Comparison of ENCODE assay signal across 23 cellular contexts in the genomic region with DNA sequence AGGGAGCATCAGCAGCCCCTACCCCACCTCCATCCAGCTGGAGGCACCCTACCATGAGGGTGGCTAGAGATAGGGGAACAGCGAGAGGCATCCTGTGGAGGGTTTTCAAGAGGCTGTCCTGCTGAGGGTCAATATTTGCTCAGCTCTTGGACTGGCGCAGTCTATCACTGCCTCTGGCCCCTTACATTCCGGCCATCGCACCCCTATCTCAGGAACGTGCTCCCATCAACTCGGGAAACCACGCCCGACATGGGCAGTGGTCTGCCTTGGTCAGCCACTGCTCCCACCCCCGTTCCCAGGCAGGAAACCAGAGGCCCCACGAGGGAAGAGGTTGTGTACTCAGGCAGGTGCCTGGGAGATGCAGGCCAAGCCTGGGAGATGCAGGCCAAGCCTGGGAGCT.
"Had no signal": no experiment of that assay in that cellular context is flagged by ENCODE, and none has a peak within 500 bp of the region (broad histone marks: within the 10 kb centered on the region; RNA-seq: fewer than 3 reads in every experiment).

No MANE protein-coding gene starts in this region.

- H3K9me3 Mint-ChIP-seq: activated CD4-positive, alpha-beta memory T cell treated with anti-CD3 and anti-CD28 coated beads for 36 hours; activated naive CD4-positive, alpha-beta T cell treated with anti-CD3 and anti-CD28 coated beads, Interleukin-2, amount 10 ng/mL, durations not matched to agents 7 days and 5 days; nephron had no signal

- H3K4me1 ChIP-seq: esophagus squamous epithelium, gastrocnemius medialis, left ventricle myocardium inferior, psoas muscle, right atrium auricular region had no signal

- H3K27me3 ChIP-seq: colonic mucosa, gastrocnemius medialis, pancreas, right atrium auricular region, upper lobe of left lung had no signal

- ATAC-seq: gastrocnemius medialis; pancreas; psoas muscle; stimulated activated naive CD8-positive, alpha-beta T cell treated with anti-CD3 and anti-CD28 coated beads, Interleukin-15, Interleukin-2, amounts not matched to agents 100 U/mL and 50 U/mL, for 24 hours had no signal

- H3K36me3 ChIP-seq: colonic mucosa, esophagus squamous epithelium, gastrocnemius medialis, left ventricle myocardium inferior, pancreas, right atrium auricular region, upper lobe of left lung had no signal

- H3K27ac ChIP-seq: colonic mucosa, esophagus squamous epithelium, gastrocnemius medialis, left ventricle myocardium inferior, pancreas, psoas muscle, right atrium auricular region had no signal

- H3K27ac Mint-ChIP-seq: activated CD4-positive, alpha-beta memory T cell treated with anti-CD3 and anti-CD28 coated beads for 36 hours; activated naive CD4-positive, alpha-beta T cell treated with anti-CD3 and anti-CD28 coated beads, Interleukin-2, amount 10 ng/mL, durations not matched to agents 7 days and 5 days had no signal

- H3K4me3 ChIP-seq: colonic mucosa, esophagus squamous epithelium, gastrocnemius medialis, left ventricle myocardium inferior, pancreas, psoas muscle, right atrium auricular region, upper lobe of left lung had no signal

- H3K36me3 Mint-ChIP-seq: activated CD4-positive, alpha-beta memory T cell treated with anti-CD3 and anti-CD28 coated beads for 36 hours; activated naive CD4-positive, alpha-beta T cell treated with anti-CD3 and anti-CD28 coated beads, Interleukin-2, amount 10 ng/mL, durations not matched to agents 7 days and 5 days had no signal

- FAIRE-seq: bronchial epithelial cell, pancreas had no signal

- H3K9me3 ChIP-seq: colonic mucosa, esophagus squamous epithelium, gastrocnemius medialis, left ventricle myocardium inferior, pancreas, psoas muscle, right atrium auricular region, upper lobe of left lung had no signal

- H3K4me3 Mint-ChIP-seq: activated CD4-positive, alpha-beta memory T cell treated with anti-CD3 and anti-CD28 coated beads for 36 hours; activated naive CD4-positive, alpha-beta T cell treated with anti-CD3 and anti-CD28 coated beads, Interleukin-2, amount 10 ng/mL, durations not matched to agents 7 days and 5 days; nephron had no signal

- DNase-seq: activated CD4-positive, alpha-beta memory T cell treated with anti-CD3 and anti-CD28 coated beads for 36 hours; activated CD4-positive, alpha-beta T cell treated with anti-CD3 and anti-CD28 coated beads for 48 hours; activated CD4-positive, CD25-positive, alpha-beta regulatory T cell; activated effector memory CD4-positive, alpha-beta T cell treated with anti-CD3 and anti-CD28 coated beads, Interleukin-2, amount 50 U/mL, for 16 hours; activated naive CD4-positive, alpha-beta T cell treated with anti-CD3 and anti-CD28 coated beads, Interleukin-2, amount 10 ng/mL, durations not matched to agents 7 days and 5 days; activated T-cell treated with anti-CD3 and anti-CD28 coated beads, Interleukin-2, amount 50 U/mL, for 48 hours; amygdala; colonic mucosa; esophagus squamous epithelium; gastrocnemius medialis; hippocampal formation; kidney glomerular epithelial cell; left ventricle myocardium inferior; psoas muscle; stimulated activated CD4-positive, alpha-beta T cell treated with anti-CD3 and anti-CD28 coated beads, Interleukin-12 subunit alpha, Interleukin-12 subunit beta, amount 100 ng/mL, for 4 hours; stimulated activated CD4-positive, alpha-beta T cell treated with anti-CD3 and anti-CD28 coated beads, Interleukin-4, amount 100 ng/mL, for 4 hours; stimulated activated naive CD8-positive, alpha-beta T cell treated with anti-CD3 and anti-CD28 coated beads, Interleukin-15, Interleukin-2, amounts not matched to agents 100 U/mL and 50 U/mL, for 24 hours; T1000 had no signal
